In genomic region chr2:123935405-123935804, GRCh38 we compare ENCODE assay signal across 25 cellular contexts.
DNase-seq lines count a peak whose midpoint lies in the region; ATAC-seq and TF ChIP-seq lines count a peak whose summit lies in the region.
"Had no signal": no experiment of that assay in that cellular context is flagged by ENCODE, and none has a peak within 500 bp of the region (broad histone marks: within the 10 kb centered on the region; RNA-seq: fewer than 3 reads in every experiment).

No MANE protein-coding gene starts in this region.

- H3K4ac ChIP-seq in H9 (ENCODE audit: low read depth, low read length) = no peak overlapping the region

- no peaks in the 10 kb centered on the region for H3K9me3 ChIP-seq in H9 (ENCODE audit: control insufficient read depth, low read depth, low read length)
- H3K9me3 ChIP-seq in aorta (ENCODE audit: control insufficient read depth, low read length) = peaks cover 1% of the 10 kb centered on the region
- H3K9me3 ChIP-seq: Peyer's patch, SJCRH30 had no signal

- H3K4me1 ChIP-seq in H9 (ENCODE audit: insufficient read depth, low read length) (no peaks in the 10 kb centered on the region), aorta (ENCODE audit: control insufficient read depth in 1 of 2, insufficient read depth in 2 of 2, low read length in 2 of 2) (no peaks in the 10 kb centered on the region)
- H3K4me1 ChIP-seq: BLaER1 treated with 17β-estradiol and CSF1 and Interleukin-3, amounts not matched to agents 10 nM and 100 nM; Peyer's patch; SJCRH30 had no signal

- TF ChIP-seq POLR2A in NB4 (IDR thresholded peaks at IDR 0.05; ENCODE audit: extremely low read depth, insufficient read length) = no peak

- H3K9ac ChIP-seq in H9 (ENCODE audit: extremely low read depth, insufficient read length, low read length) = no peak overlapping the region
- H3K9ac ChIP-seq: BLaER1 treated with 17β-estradiol and CSF1 and Interleukin-3, amounts not matched to agents 10 nM and 100 nM; GM23248 had no signal

- no peak overlapping the region for H2BK5ac ChIP-seq in H9 (ENCODE audit: insufficient read length, low read length)

- no peak overlapping the region for H3K56ac ChIP-seq in H9 (ENCODE audit: insufficient read length, low read depth, low read length)

- no peak overlapping the region for H3K23ac ChIP-seq in H9 (ENCODE audit: insufficient read length, low read depth, low read length)

- no peak overlapping the region for H4K91ac ChIP-seq in H9 (ENCODE audit: insufficient read length, low read depth, low read length)

- H2BK12ac ChIP-seq in H9 (ENCODE audit: insufficient read length, low read depth, low read length) = no peak overlapping the region

- no peak overlapping the region for H2AK5ac ChIP-seq in H9 (ENCODE audit: insufficient read length, low read length)

- H3K79me1 ChIP-seq in H9 (ENCODE audit: insufficient read depth, low read depth, low read length, poor library complexity, severe bottlenecking) = no peaks in the 10 kb centered on the region

- DNase-seq in DMS53 (lab: John Stamatoyannopoulos, UW) (peak; percentile 13), DMS53 treated with DMSO at 0.1 percent for 48 hours (lab: John Stamatoyannopoulos, UW; ENCODE audit: unreplicated experiment) (no peak), H9 (no peak), NB4 (ENCODE audit: low read depth) (peak; percentile 2), aorta (no peak), NCI-H524 treated with DMSO at 0.1 percent for 48 hours (lab: John Stamatoyannopoulos, UW) (no peak), HT-29 (ENCODE audit: low spot score) (no peak)
- DNase-seq: ACHN; Calu3; CD8-positive, alpha-beta T cell; DMS153; GM23248; MV-4-11; NCI-H1694; NCI-H2081 treated with DMSO at 0.1 percent for 48 hours; NCI-H2171 treated with DMSO at 0.1 percent for 48 hours; NCI-H446; NCI-H69; NK-92 treated with Interleukin-12 subunit alpha and Interleukin-12 subunit beta, amount 100 ng/mL, for 24 hours; Peyer's patch; T-helper 1 cell had no signal

- no peaks in the 10 kb centered on the region for H3K27me3 ChIP-seq in H9 (ENCODE audit: insufficient read depth, low read length)
- no peaks in the 10 kb centered on the region for H3K27me3 ChIP-seq in aorta (ENCODE audit: control insufficient read depth in 1 of 2, insufficient read depth in 2 of 2, low read length in 1 of 2)
- H3K27me3 ChIP-seq: BLaER1 treated with 17β-estradiol and CSF1 and Interleukin-3, amounts not matched to agents 10 nM and 100 nM; Peyer's patch; SJCRH30 had no signal

- no peak overlapping the region for H3T11ph ChIP-seq in H9 (ENCODE audit: low read length)

- H3K36me3 ChIP-seq in aorta (ENCODE audit: control insufficient read depth in 1 of 2, insufficient read depth in 2 of 2, low read length in 1 of 2) = no peaks in the 10 kb centered on the region
- H3K36me3 ChIP-seq: BLaER1 treated with 17β-estradiol and CSF1 and Interleukin-3, amounts not matched to agents 10 nM and 100 nM; Peyer's patch; SJCRH30 had no signal

- H3K9me3 Mint-ChIP-seq in H9 = peaks cover 9 to 10% of the 10 kb centered on the region in 2 experiments; a peak in 4 of 5 replicates

- ATAC-seq in aorta (ENCODE audit: low FRiP score) (peak; percentile 19), HG02884 (IDR thresholded peaks at IDR 0.05; ENCODE audit: unreplicated experiment) (no peak)
- ATAC-seq: CD8-positive, alpha-beta T cell had no signal

- no peak overlapping the region for H2BK15ac ChIP-seq in H9 (ENCODE audit: low read depth, low read length)

- peaks cover 0 to 12% (median 0%) of the 10 kb centered on the region in 3 experiments; a peak in 3 of 7 replicates for H3K36me3 Mint-ChIP-seq in H9 (ENCODE audit: insufficient read depth in 1 of 3, low read depth in 3 of 3)
- H3K36me3 Mint-ChIP-seq: CD8-positive, alpha-beta T cell had no signal

- H2BK20ac ChIP-seq in H9 (ENCODE audit: low read depth, low read length, poor library complexity, severe bottlenecking) = no peak overlapping the region

- H3K23me2 ChIP-seq in H9 (ENCODE audit: insufficient read length, low read depth, low read length, poor library complexity, severe bottlenecking) = no peaks in the 10 kb centered on the region

- no peaks in the 10 kb centered on the region for H3K4me1 Mint-ChIP-seq in H9

- no peaks in the 10 kb centered on the region for H4K20me1 ChIP-seq in H9 (ENCODE audit: control insufficient read depth, insufficient read depth, insufficient read length)
- H4K20me1 ChIP-seq: BLaER1 treated with 17β-estradiol and CSF1 and Interleukin-3, amounts not matched to agents 10 nM and 100 nM had no signal

- H3K4me3 Mint-ChIP-seq in H9 = no peak overlapping the region
- H3K4me3 Mint-ChIP-seq: CD8-positive, alpha-beta T cell had no signal

- no peak overlapping the region for H3K4me2 ChIP-seq in H9 (ENCODE audit: insufficient read depth, insufficient read length, low read length)
- H3K4me2 ChIP-seq: BLaER1 treated with 17β-estradiol and CSF1 and Interleukin-3, amounts not matched to agents 10 nM and 100 nM had no signal

- H3K27me3 Mint-ChIP-seq in H9 (ENCODE audit: low read depth) = no peaks in the 10 kb centered on the region

- H3K4me3 ChIP-seq in NB4 (ENCODE audit: low read depth, low read length) (no peak overlapping the region), aorta (ENCODE audit: low read length in 2 of 2) (no peak overlapping the region)
- H3K4me3 ChIP-seq: BLaER1 treated with 17β-estradiol and CSF1 and Interleukin-3, amounts not matched to agents 10 nM and 100 nM; GM23248; Peyer's patch; SJCRH30 had no signal

- no peaks in the 10 kb centered on the region for H3K79me2 ChIP-seq in H9 (ENCODE audit: insufficient read depth, low read length)

- H2BK120ac ChIP-seq in H9 (ENCODE audit: low read depth, low read length, poor library complexity, severe bottlenecking) = no peak overlapping the region

- H3K27ac Mint-ChIP-seq in H9 = no peak overlapping the region
- H3K27ac Mint-ChIP-seq: CD8-positive, alpha-beta T cell had no signal

- no peak overlapping the region for H3K14ac ChIP-seq in H9 (ENCODE audit: insufficient read depth, low read length)

- no peak overlapping the region for H4K5ac ChIP-seq in H9 (ENCODE audit: insufficient read length, low read depth, low read length)

- H3K27ac ChIP-seq in H9 (ENCODE audit: insufficient read length, low read depth, low read length) = no peak overlapping the region
- H3K27ac ChIP-seq in aorta (ENCODE audit: low read depth in 1 of 2, low read length in 2 of 2) = no peak overlapping the region
- H3K27ac ChIP-seq: 22Rv1; BLaER1 treated with 17β-estradiol and CSF1 and Interleukin-3, amounts not matched to agents 10 nM and 100 nM; GM23248; Peyer's patch; SJCRH30 had no signal

- intact Hi-C loops in aorta (cut with DNase I) = no loop called here

- WGBS in H9 (ENCODE audit: extremely low coverage, insufficient read length, low lambda C conversion rate) = no CpG with 5 or more reads among the region's 4 CpGs
- 86 to 96% methylated on average over 4 of the region's 4 CpGs for WGBS in aorta, 2 donors

- H2AFZ ChIP-seq in H9 (ENCODE audit: low read length) = no peak overlapping the region
- H2AFZ ChIP-seq: GM23248 had no signal

- H4K8ac ChIP-seq in H9 (replicated peaks; ENCODE audit: insufficient read length, low read depth, low read length) = no peak overlapping the region

- TF ChIP-seq CTCF in H9 (conservative IDR thresholded peaks at IDR 0.05) (peak; percentile 32; the same call in 1 of the 3 replicates), NB4 (IDR thresholded peaks at IDR 0.05; ENCODE audit: low read depth, low read length) (peak; percentile 2)

- no peak overlapping the region for H3K18ac ChIP-seq in H9 (ENCODE audit: insufficient read length, low read depth, low read length)

Comparison
In these comparisons a context has a peak if more than half of its experiments do, and no peak if none do; other contexts are left out.
1. DNase-seq: peak in DMS53 (single experiment) and NB4 (single experiment); none in DMS53 treated with DMSO at 0.1 percent for 48 hours (single experiment), H9 (single experiment), aorta (0 of 2), NCI-H524 treated with DMSO at 0.1 percent for 48 hours (single experiment) and HT-29 (single experiment).